In genomic region chr6:170096803-170097504, GRCh38 we compare ENCODE assay signal across 15 cellular contexts.
DNase-seq lines count a peak whose midpoint lies in the region; ATAC-seq, FAIRE-seq and TF ChIP-seq lines count a peak whose summit lies in the region.
"Had no signal": no experiment of that assay in that cellular context is flagged by ENCODE, and none has a peak within 500 bp of the region (broad histone marks: within the 10 kb centered on the region; RNA-seq: fewer than 3 reads in every experiment).

No MANE protein-coding gene starts in this region.

- no peak overlapping the region for H4K91ac ChIP-seq in H1 (replicated peaks; ENCODE audit: insufficient read length, low read length)

- no peak overlapping the region for H3K27ac ChIP-seq in H1 (ENCODE audit: low read depth, low read length)

- POLR2A ChIA-PET in H1 (lab: Charles Lee; ENCODE audit: partially characterized antibody), result no interaction called here

- no peak overlapping the region for H3K14ac ChIP-seq in H1 (ENCODE audit: insufficient read length)

- no peak for TF ChIP-seq POLR2A in H1 (IDR thresholded peaks at IDR 0.05; ENCODE audit: control extremely low read depth in 1 of 2, low read depth in 2 of 2, low read length in 2 of 2)

- peaks cover 0 to 3% of the 10 kb centered on the region in 2 experiments; a peak in 2 of 4 replicates for H3K9me3 ChIP-seq in H1 (ENCODE audit: insufficient read depth in 2 of 2, low read depth in 1 of 2, low read length in 1 of 2)

- CTCF ChIA-PET in H1 (lab: Charles Lee; ENCODE audit: partially characterized antibody), result interaction anchor here (0.7 to 2.3 kb wide), 4 partner anchors 12 to 153 kb away, joined by 3 to 9 read pairs (median 3); no protein-coding TSS in a partner anchor

- no peak for TF ChIP-seq RAD21 in H1 (IDR thresholded peaks at IDR 0.05 in 1 of 2, conservative IDR thresholded peaks at IDR 0.05 in 1 of 2; ENCODE audit: low read depth in 2 of 2, low read length in 2 of 2)

- H3K18ac ChIP-seq in H1 (ENCODE audit: extremely low read depth, low read length), result no peak overlapping the region

- H3K79me2 ChIP-seq in H1 (ENCODE audit: control insufficient read depth in 1 of 2, insufficient read depth in 2 of 2, low read length in 2 of 2), result no peaks in the 10 kb centered on the region

- H3K9ac ChIP-seq in H1 (replicated peaks in 1 of 4; ENCODE audit: extremely low read depth in 1 of 4, low read depth in 3 of 4, low read length in 3 of 4), result no peak overlapping the region

- TF ChIP-seq EP300 in H1 (IDR thresholded peaks at IDR 0.05; ENCODE audit: borderline replicate concordance in 1 of 2, low read depth in 2 of 2, low read length in 2 of 2), result no peak

- H3K27me3 ChIP-seq in H1 (replicated peaks in 1 of 4; ENCODE audit: control insufficient read depth in 3 of 4, extremely low read depth in 1 of 4, insufficient read depth in 3 of 4, low read length in 3 of 4), result no peaks in the 10 kb centered on the region

- no peak overlapping the region for H3K56ac ChIP-seq in H1 (replicated peaks; ENCODE audit: insufficient read length, low read depth, low read length)

- no peak overlapping the region for H3K23ac ChIP-seq in H1 (ENCODE audit: insufficient read length)

- H4K8ac ChIP-seq in H1 (ENCODE audit: extremely low read depth, insufficient read depth, low read length), result peak overlapping the region; percentile 35; the same call in 1 of the 2 replicates

- H3K79me1 ChIP-seq in H1 (ENCODE audit: low read depth, low read length), result no peaks in the 10 kb centered on the region

- H2BK12ac ChIP-seq in H1 (ENCODE audit: low read depth, low read length), result no peak overlapping the region; the same call in 1 of the 2 replicates

- no peak for ATAC-seq in Right ventricle myocardium inferior
- no peak for ATAC-seq in Right ventricle myocardium superior (ENCODE audit: poor library complexity)
- ATAC-seq in omental fat pad (ENCODE audit: low FRiP score), result no peak
- ATAC-seq in GM18861 (IDR thresholded peaks at IDR 0.05; ENCODE audit: unreplicated experiment), result no peak
- ATAC-seq in HG02970 (IDR thresholded peaks at IDR 0.05; ENCODE audit: low FRiP score, unreplicated experiment), result no peak
- ATAC-seq: T-helper 17 cell had no signal

- no peaks in the 10 kb centered on the region for H3K36me3 ChIP-seq in H1 (ENCODE audit: control insufficient read depth in 2 of 4, insufficient read depth in 4 of 4, low read length in 3 of 4)

- no peak overlapping the region for H2AK5ac ChIP-seq in H1 (ENCODE audit: low read depth, low read length)

- H3K4me3 ChIP-seq in H1 (ENCODE audit: extremely low read depth in 1 of 4, insufficient read depth in 2 of 4, low read depth in 3 of 4, low read length in 4 of 4), result no peak overlapping the region

- H2BK15ac ChIP-seq in H1 (ENCODE audit: low read length), result no peak overlapping the region

- no peak overlapping the region for H4K5ac ChIP-seq in H1 (ENCODE audit: insufficient read length, low read depth, low read length)

- H2BK120ac ChIP-seq in H1 (replicated peaks; ENCODE audit: low read depth, low read length), result no peak overlapping the region

- no peak overlapping the region for H2AFZ ChIP-seq in H1 (ENCODE audit: low read length)

- H3K4ac ChIP-seq in H1 (replicated peaks; ENCODE audit: insufficient read length, low read depth, low read length), result no peak overlapping the region

- intact Hi-C loops in Right ventricle myocardium inferior (cut with DNase I), result no loop called here
- intact Hi-C loops in Right ventricle myocardium superior (cut with DNase I), result no loop called here

- DNase-seq in Right ventricle myocardium inferior (ENCODE audit: missing footprints), result peak; percentile 40
- DNase-seq in Right ventricle myocardium superior, result no peak
- peak in 1 of 2 experiments; percentile 13 for DNase-seq in H1 (ENCODE audit: low read depth in 1 of 2, low spot score in 2 of 2)
- DNase-seq in omental fat pad (ENCODE audit: low spot score), result peak; percentile 9
- DNase-seq in ureter (ENCODE audit: low spot score), result peak; percentile 19
- no peak for DNase-seq in NCI-H345 treated with DMSO at 0.1 percent for 48 hours (lab: John Stamatoyannopoulos, UW; ENCODE audit: unreplicated experiment)
- DNase-seq: activated naive CD8-positive, alpha-beta T cell treated with anti-CD3 and anti-CD28 coated beads for 36 hours; NCI-H2171; SIG-M5; small intestine; T-helper 17 cell had no signal

- peaks cover 0 to 6% (median 0%) of the 10 kb centered on the region in 4 experiments; a peak in 1 of 7 replicates for H3K4me1 ChIP-seq in H1 (replicated peaks in 1 of 4; ENCODE audit: control insufficient read depth in 3 of 4, insufficient read depth in 4 of 4, low read length in 3 of 4)

- H4K20me1 ChIP-seq in H1 (replicated peaks in 1 of 2; ENCODE audit: control insufficient read depth in 1 of 2, insufficient read depth in 2 of 2, low read length in 2 of 2), result no peaks in the 10 kb centered on the region

- no peak overlapping the region for H2BK5ac ChIP-seq in H1 (ENCODE audit: low read depth, low read length)

- 0 out of 2 replicates have a peak overlapping the region, but pooled peaks have one; percentile 18 for H2BK20ac ChIP-seq in H1 (ENCODE audit: low read length)

- no peak for FAIRE-seq in H1 (lab: Jason Lieb, UNC)
- FAIRE-seq: bronchial epithelial cell, islet of Langerhans, small intestine had no signal

- H3K23me2 ChIP-seq in H1 (ENCODE audit: low read depth, low read length), result peaks cover 5% of the 10 kb centered on the region; the same call in 1 of the 2 replicates

- 87% methylated on average over 21 of the region's 22 CpGs; no CpG with 5 or more reads in 1 of the 2 experiments for WGBS in H1 (ENCODE audit: extremely low coverage in 1 of 2, insufficient coverage in 1 of 2, insufficient read length in 1 of 2, insufficient replicate concordance in 2 of 2, low coverage in 1 of 2, low lambda C conversion rate in 2 of 2, missing lambda C conversion rate in 1 of 2), 2 experiments

- no peak overlapping the region for H3K4me2 ChIP-seq in H1 (ENCODE audit: insufficient read depth in 1 of 2, low read depth in 2 of 2, low read length in 2 of 2)

- no peak for TF ChIP-seq CTCF in H1 (IDR thresholded peaks at IDR 0.05; ENCODE audit: control extremely low read depth in 1 of 3, insufficient read depth in 1 of 3, low read depth in 1 of 3, low read length in 3 of 3)
- TF ChIP-seq CTCF in omental fat pad (IDR thresholded peaks at IDR 0.05), result no peak

TF ChIP-seq in H1, 55 proteins besides CTCF, POLR2A, EP300 and RAD21:
- TF ChIP-seq ASH2L (IDR thresholded peaks at IDR 0.05; ENCODE audit: low read length) (no peak), TAF7 (optimal IDR thresholded peaks at IDR 0.05; ENCODE audit: borderline replicate concordance, low read depth, low read length) (no peak), RNF2 (IDR thresholded peaks at IDR 0.05; ENCODE audit: borderline replicate concordance, low read depth, low read length, missing control alignments, poor library complexity, severe bottlenecking) (no peak), SP4 (IDR thresholded peaks at IDR 0.05; ENCODE audit: low read length) (no peak), KDM5A (IDR thresholded peaks at IDR 0.05; ENCODE audit: low read length) (no peak), ZNF274 (IDR thresholded peaks at IDR 0.05; ENCODE audit: borderline replicate concordance, extremely low read depth, low read length) (no peak), GTF2F1 (IDR thresholded peaks at IDR 0.05; ENCODE audit: borderline replicate concordance, low read depth, low read length) (no peak), SRF (IDR thresholded peaks at IDR 0.05; ENCODE audit: low read depth, low read length) (no peak), SIX5 (IDR thresholded peaks at IDR 0.05; ENCODE audit: low read depth, low read length) (no peak), JUN (IDR thresholded peaks at IDR 0.05; ENCODE audit: low read depth, low read length) (no peak), SAP30 (IDR thresholded peaks at IDR 0.05; ENCODE audit: insufficient read depth, insufficient replicate concordance, low read length) (no peak), CREB1 (IDR thresholded peaks at IDR 0.05) (no peak), FOSL1 (IDR thresholded peaks at IDR 0.05; ENCODE audit: insufficient read depth, low read depth, low read length) (no peak), USF2 (IDR thresholded peaks at IDR 0.05; ENCODE audit: low read length) (no peak), POLR2AphosphoS5 (IDR thresholded peaks at IDR 0.05; ENCODE audit: low read depth, low read length) (no peak)

Comparison
In these comparisons a context has a peak if more than half of its experiments do, and no peak if none do; other contexts are left out.
1. DNase-seq: peak in Right ventricle myocardium inferior (single experiment), omental fat pad (single experiment) and ureter (single experiment); none in Right ventricle myocardium superior (single experiment) and NCI-H345 treated with DMSO at 0.1 percent for 48 hours (single experiment).